ENCODE assay signal across 8 cellular contexts in the genomic region with DNA sequence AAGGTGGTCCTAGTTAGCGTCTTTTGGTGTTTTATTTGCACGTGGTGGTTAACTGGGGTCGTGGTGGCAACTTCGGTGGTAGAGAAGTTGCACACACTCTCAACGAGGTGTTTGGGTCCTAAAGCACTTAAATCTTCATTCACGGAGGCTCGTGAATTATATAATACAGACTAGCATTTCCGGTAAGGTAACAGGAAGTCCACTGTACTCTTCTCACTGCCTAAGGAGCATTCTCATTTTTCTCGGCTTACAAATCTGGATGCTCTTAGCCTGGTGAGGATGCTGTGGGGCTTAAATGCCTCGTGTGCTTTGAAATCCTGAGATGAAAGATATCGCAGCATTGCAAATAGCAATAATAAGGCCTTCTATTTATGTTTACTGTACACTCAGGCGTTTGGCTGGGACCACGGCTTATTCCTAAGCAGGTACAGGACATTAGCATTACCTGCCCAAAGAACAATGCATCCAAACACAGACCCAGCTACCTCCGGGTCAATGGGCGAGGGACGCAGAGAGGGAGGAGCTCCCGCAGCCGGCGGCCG. TPM values are rescaled to one million over a fixed set of nuclear protein-coding genes. Genes with fewer than 3 reads are reported as not detected.
A peak's percentile ranks its signal among the peaks of the same experiment; 100 is the strongest.
DNase-seq lines count a peak whose midpoint lies in the region; ATAC-seq, FAIRE-seq and TF ChIP-seq lines count a peak whose summit lies in the region.

No MANE protein-coding gene starts in this region.

- H3K36me3 Mint-ChIP-seq in CD8-positive, alpha-beta T cell, result peaks cover 41% of the 10 kb centered on the region

- peaks cover 56% of the 10 kb centered on the region for H3K79me2 ChIP-seq in K562 (ENCODE audit: control insufficient read depth, insufficient read depth, low read length)

- H4K20me1 ChIP-seq in K562 (replicated peaks; ENCODE audit: control insufficient read depth, insufficient read depth, low read length), result peaks cover 11% of the 10 kb centered on the region

- peak overlapping the region; percentile 96 for H3K27ac ChIP-seq in CD8-positive, alpha-beta T cell (ENCODE audit: low read depth, low read length)
- peak overlapping the region; percentile 83 for H3K27ac ChIP-seq in K562 (ENCODE audit: extremely low read depth, low read depth, low read length)
- H3K27ac ChIP-seq in substantia nigra (ENCODE audit: low read depth, low read length, poor library complexity, severe bottlenecking), result peak overlapping the region; percentile 77

- peak; percentile 77 for FAIRE-seq in K562 (lab: Jason Lieb, UNC)

- peaks cover 61% of the 10 kb centered on the region for H3K4me1 Mint-ChIP-seq in CD8-positive, alpha-beta T cell (ENCODE audit: low read depth)

- TF ChIP-seq CTCF in CD8-positive, alpha-beta T cell (IDR thresholded peaks at IDR 0.05), result no peak
- TF ChIP-seq CTCF in K562 (IDR thresholded peaks at IDR 0.05 in 2 of 3, conservative IDR thresholded peaks at IDR 0.05 in 1 of 3; ENCODE audit: insufficient read depth in 2 of 3, low read depth in 1 of 3, low read length in 3 of 3) (no peak), kidney epithelial cell (IDR thresholded peaks at IDR 0.05; ENCODE audit: insufficient read depth, low read length, poor library complexity, severe bottlenecking) (no peak)

- in situ Hi-C loops in K562 (cut with MboI), result no loop called here

- H3K27me3 Mint-ChIP-seq in CD8-positive, alpha-beta T cell (ENCODE audit: low read depth), result no peaks in the 10 kb centered on the region

- peak overlapping the region; percentile 89 for H3K4me3 ChIP-seq in CD8-positive, alpha-beta T cell (ENCODE audit: low read depth, low read length)
- H3K4me3 ChIP-seq in K562 (peak overlapping the region; percentile 95), kidney epithelial cell (ENCODE audit: low read depth, low read length) (peak overlapping the region; percentile 67)

- peak in 2 of 7 experiments; percentile 3 to 60 for DNase-seq in CD8-positive, alpha-beta T cell
- DNase-seq in NCI-H526 treated with DMSO at 0.1 percent for 48 hours (lab: John Stamatoyannopoulos, UW), result peak; percentile 4
- peak in 2 of 4 experiments; percentile 25 to 30 for DNase-seq in K562 (ENCODE audit: extremely low read depth in 1 of 4, low spot score in 3 of 4)
- no peak for DNase-seq in kidney epithelial cell (ENCODE audit: low read depth)
- peak in 1 of 49 donors; percentile 8 for DNase-seq in substantia nigra (lab: John Stamatoyannopoulos, UW)
- no peak for DNase-seq in activated CD4-positive, CD25-positive, alpha-beta regulatory T cell treated with anti-CD3 and anti-CD28 coated beads, Interleukin-2, amount 50 U/mL, for 72 hours

- peaks cover 30% of the 10 kb centered on the region for H3K36me3 ChIP-seq in CD8-positive, alpha-beta T cell (ENCODE audit: insufficient read depth, low read length)
- peaks cover 45% of the 10 kb centered on the region for H3K36me3 ChIP-seq in K562 (ENCODE audit: control insufficient read depth, insufficient read depth, low read length)
- H3K36me3 ChIP-seq in kidney epithelial cell (ENCODE audit: control insufficient read depth, insufficient read depth, low read length), result no peaks in the 10 kb centered on the region

- peak overlapping the region; percentile 84 for H3K4me2 ChIP-seq in K562 (ENCODE audit: insufficient read depth, low read length)

- no peaks in the 10 kb centered on the region for H3K27me3 ChIP-seq in CD8-positive, alpha-beta T cell (ENCODE audit: insufficient read depth, low read length)
- no peaks in the 10 kb centered on the region for H3K27me3 ChIP-seq in K562 (ENCODE audit: control insufficient read depth in 2 of 2, insufficient read depth in 2 of 2, low read length in 2 of 2)
- H3K27me3 ChIP-seq in kidney epithelial cell (ENCODE audit: control insufficient read depth, insufficient read depth, low read length), result no peaks in the 10 kb centered on the region

- H3K9ac ChIP-seq in K562 (ENCODE audit: insufficient read depth in 1 of 2, low read depth in 2 of 2, low read length in 2 of 2), result peak overlapping the region; percentile 86 to 96

- H3K9me1 ChIP-seq in K562 (ENCODE audit: control insufficient read depth, insufficient read depth, low read length), result no peaks in the 10 kb centered on the region

- peaks cover 45% of the 10 kb centered on the region for H3K4me1 ChIP-seq in CD8-positive, alpha-beta T cell (ENCODE audit: insufficient read depth, low read length)
- peaks cover 13% of the 10 kb centered on the region in 2 experiments; a peak in 4 of 5 replicates for H3K4me1 ChIP-seq in K562 (replicated peaks in 1 of 2; ENCODE audit: control insufficient read depth in 2 of 2, insufficient read depth in 2 of 2, low read length in 2 of 2)

- POLR2A ChIA-PET in CD8-positive, alpha-beta T cell (lab: Charles Lee), result interaction anchor here (1.0 to 2.3 kb wide), 7 partner anchors 10 to 488 kb away, joined by 4 to 10 read pairs (median 7); a partner anchor contains a TSS
- POLR2A ChIA-PET in K562 (lab: Yijun Ruan, JAX), result interaction anchor here (2.1 kb wide), 1 partner anchor 10 kb away, joined by 14 read pairs; no protein-coding TSS in a partner anchor

- WGBS in K562 (ENCODE audit: insufficient coverage, low coverage, missing lambda C conversion rate), result under 1% methylated on average over 20 of the region's 20 CpGs

- ATAC-seq in CD8-positive, alpha-beta T cell, result peak; percentile 19
- ATAC-seq in GM21367 (IDR thresholded peaks at IDR 0.05; ENCODE audit: unreplicated experiment) (peak; percentile 30), K562 (peak; percentile 27), HG02870 (IDR thresholded peaks at IDR 0.05; ENCODE audit: unreplicated experiment) (no peak)

- no peak for TF ChIP-seq EP300 in K562 (IDR thresholded peaks at IDR 0.05; ENCODE audit: low read length)

- no peak for TF ChIP-seq POLR2A in K562 (conservative IDR thresholded peaks at IDR 0.05)

- H3K9me3 Mint-ChIP-seq in CD8-positive, alpha-beta T cell, result no peaks in the 10 kb centered on the region

- TSS peak; percentile 53 for BruUV-seq in K562 (replicated peaks; lab: Mats Ljungman, UMichigan)

- CTCF ChIA-PET in CD8-positive, alpha-beta T cell (lab: Charles Lee), result interaction anchor here (1.1 kb wide), 1 partner anchor 15 kb away, joined by 3 read pairs; no protein-coding TSS in a partner anchor
- CTCF ChIA-PET in K562 (lab: Yijun Ruan, JAX; ENCODE audit: low intra/inter-chr PET ratio), result no interaction called here

- H2AFZ ChIP-seq in K562 (ENCODE audit: low read depth, low read length), result peak overlapping the region; percentile 87

- H3K27ac Mint-ChIP-seq in CD8-positive, alpha-beta T cell, result peak overlapping the region; percentile 95

- peak overlapping the region; percentile 85 for H3K4me3 Mint-ChIP-seq in CD8-positive, alpha-beta T cell

- no peaks in the 10 kb centered on the region for H3K9me3 ChIP-seq in CD8-positive, alpha-beta T cell (ENCODE audit: low read length)
- H3K9me3 ChIP-seq in K562 (replicated peaks; ENCODE audit: control insufficient read depth, insufficient read depth, low read depth, low read length), result no peaks in the 10 kb centered on the region

- intact Hi-C loops in CD8-positive, alpha-beta T cell (cut with DNase I, micrococcal nuclease), result loop anchor here (1.0 to 10.0 kb wide), 11 partner anchors 64 to 1640 kb away; a partner anchor contains a TSS
- intact Hi-C loops in K562 (cut with micrococcal nuclease), result no loop called here

- no peak for TF ChIP-seq RAD21 in K562 (CRISPR knock-in tag; conservative IDR thresholded peaks at IDR 0.05 in 1 of 2, IDR thresholded peaks at IDR 0.05 in 1 of 2)

TF ChIP-seq in K562, 482 proteins besides CTCF, POLR2A, EP300 and RAD21 (continues in another document):
- 0 out of 2 replicates have a peak, but pooled peaks have one; percentile 24 for TF ChIP-seq CTBP1 (IDR thresholded peaks at IDR 0.05; ENCODE audit: borderline replicate concordance)
- TF ChIP-seq, protein P1, sequence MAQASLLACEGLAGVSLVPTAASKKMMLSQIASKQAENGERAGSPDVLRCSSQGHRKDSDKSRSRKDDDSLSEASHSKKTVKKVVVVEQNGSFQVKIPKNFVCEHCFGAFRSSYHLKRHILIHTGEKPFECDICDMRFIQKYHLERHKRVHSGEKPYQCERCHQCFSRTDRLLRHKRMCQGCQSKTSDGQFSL (CRISPR knock-in tag; IDR thresholded peaks at IDR 0.05), result no peak
- TF ChIP-seq, protein P1 (tag; IDR thresholded peaks at IDR 0.05), result 0 out of 4 replicates have a peak, but pooled peaks of 1 of the 2 experiments have one; percentile 2

RNA-seq across cellular contexts. Expression of a gene that starts 1.0 kb away (rescaled TPM):
- total RNA-seq in CD8-positive, alpha-beta T cell, result 10 to 100 TPM; 82.8 to 83.1 TPM
- 34.0 and 48.2 TPM in 2 replicates for total RNA-seq in K562 (2011; cell fraction: chromatin; rRNA removed; ENCODE audit: low replicate concordance)
- total RNA-seq in K562 (2011; cell fraction: nucleolus; rRNA removed), result 21.2 TPM in 2 replicates
- total RNA-seq in K562 (2011; cell fraction: nucleoplasm; rRNA removed), result 38.9 and 53.0 TPM in 2 replicates
- total RNA-seq in K562 (2014; rRNA removed) (55.4 and 55.9 TPM in 2 replicates), K562 (2014; rRNA removed; fragmentation: Illumina TruSeq; extraction: Trizol) (75.9 and 89.6 TPM in 2 replicates), K562 (2015; rRNA removed; fragmentation: Illumina TruSeq; extraction: Trizol) (72.4 and 75.0 TPM in 2 replicates), K562 (2021) (63.0 and 68.8 TPM in 2 replicates), kidney epithelial cell (68.4 and 81.9 TPM in 2 replicates)
- polyA plus RNA-seq in K562 (2011; rRNA removed) (12.8 and 24.1 TPM in 2 replicates), K562 (2014; fragmentation: Illumina TruSeq; extraction: Trizol) (48.1 and 50.7 TPM in 2 replicates), K562 (2014; fragmentation: Nextera tagmentation; extraction: Ambion mirVana) (10 to 100 TPM; 31.6 to 38.2 TPM), K562 (2014; rRNA removed) (29.2 and 30.4 TPM in 2 replicates)
- 3.5 and 6.3 TPM in 2 replicates for polyA plus RNA-seq in K562 (2011; cell fraction: cytosol; rRNA removed)
- polyA plus RNA-seq in K562 (2011; cell fraction: nucleus; rRNA removed), result 9.1 and 12.8 TPM in 2 replicates
- polyA plus RNA-seq in K562 (2012), result 31.8 and 47.2 TPM in 2 replicates
- polyA minus RNA-seq in K562 (2011; rRNA and poly(A)+ RNA removed), result 56.8 and 74.4 TPM in 2 replicates
- polyA minus RNA-seq in K562 (2011; cell fraction: cytosol; rRNA and poly(A)+ RNA removed), result 23.4 and 30.2 TPM in 2 replicates
- polyA minus RNA-seq in K562 (2011; cell fraction: nucleus; rRNA and poly(A)+ RNA removed), result 12.9 and 25.8 TPM in 2 replicates
